ENCODE assay signal across 20 cellular contexts in the genomic region with DNA sequence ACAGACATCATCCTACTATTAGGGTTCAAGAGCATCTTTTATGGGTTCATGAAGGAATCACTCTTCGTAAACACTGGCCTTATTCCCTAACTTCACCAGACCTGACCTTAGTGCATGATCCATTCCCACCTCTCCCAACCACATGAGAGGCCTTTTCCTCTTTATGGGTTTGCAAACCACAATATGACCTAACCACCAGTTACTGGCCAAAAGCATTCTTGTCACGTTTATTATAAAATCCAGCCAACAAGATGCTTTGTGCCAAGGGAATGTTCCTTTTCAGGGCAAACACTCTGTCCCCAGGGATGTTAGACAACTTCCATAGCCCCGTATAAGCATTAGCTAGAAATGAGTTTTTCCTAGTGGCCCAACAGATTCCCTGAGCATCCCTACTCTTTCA. TPM values are rescaled to one million over a fixed set of nuclear protein-coding genes. Genes with fewer than 3 reads are reported as not detected.
"Had no signal": no experiment of that assay in that cellular context is flagged by ENCODE, and none has a peak within 500 bp of the region (broad histone marks: within the 10 kb centered on the region; RNA-seq: fewer than 3 reads in every experiment).

No MANE protein-coding gene starts in this region.

RNA-seq across cellular contexts. Expression of a gene that starts 26.0 kb away (rescaled TPM):
- total RNA-seq: kidney, left colon, left lung, liver, lower lobe of right lung, mammary epithelial cell, mucosa of gallbladder, natural killer cell, occipital lobe, osteocyte, posterior vena cava, psoas muscle, sigmoid colon, skeletal muscle tissue, smooth muscle cell, subcutaneous adipose tissue, suprapubic skin, thoracic aorta, upper lobe of right lung had no signal
- polyA plus RNA-seq: immature natural killer cell, liver, mammary epithelial cell, psoas muscle, sigmoid colon, smooth muscle cell had no signal
